Comparison of ENCODE assay signal across 8 cellular contexts in the genomic region with DNA sequence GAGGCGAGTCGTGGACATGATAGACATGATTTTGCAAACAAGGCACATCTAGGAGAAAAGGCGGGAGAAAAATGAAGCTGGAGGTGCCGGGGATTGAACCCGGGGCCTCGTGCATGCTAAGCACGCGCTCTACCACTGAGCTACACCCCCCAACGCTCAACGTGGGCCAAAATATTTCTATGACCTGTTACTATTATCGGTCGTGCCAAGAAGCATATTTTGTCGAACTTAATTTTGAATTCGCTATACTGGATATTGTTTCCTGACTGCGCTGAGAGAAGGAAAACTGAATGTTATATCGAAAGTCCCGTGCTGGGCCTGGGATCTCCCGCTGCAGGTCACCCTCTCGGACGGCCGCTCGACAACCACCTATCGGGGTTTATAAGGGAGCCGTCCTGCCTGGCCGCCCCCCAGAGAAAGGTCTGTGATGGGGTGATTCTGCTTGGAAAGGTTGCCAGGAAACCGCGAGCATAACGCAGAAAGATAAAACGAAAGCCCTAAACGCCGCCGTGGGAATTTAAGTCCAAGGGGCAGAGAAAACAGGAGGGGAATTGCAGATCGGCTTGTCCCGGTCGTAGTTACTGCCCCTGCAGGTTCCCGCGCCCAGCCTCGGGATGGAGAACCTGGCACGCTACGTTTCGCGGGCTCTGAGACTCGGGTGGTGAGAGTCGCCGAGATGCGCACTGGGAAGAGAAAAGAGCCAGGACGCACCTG.
DNase-seq lines count a peak whose midpoint lies in the region; ATAC-seq, FAIRE-seq and TF ChIP-seq lines count a peak whose summit lies in the region.

No MANE protein-coding gene starts in this region.

- H3K27ac ChIP-seq in HUES6 (ENCODE audit: low read depth, low read length) (no peak overlapping the region), OCI-LY7 (ENCODE audit: low read depth, low read length, poor library complexity, severe bottlenecking) (peak overlapping the region; percentile 37), muscle layer of colon (ENCODE audit: low read depth, low read length) (peak overlapping the region; percentile 51)

- no peaks in the 10 kb centered on the region for H3K79me2 ChIP-seq in OCI-LY7 (ENCODE audit: insufficient read depth, low read depth, low read length)

- BruUV-seq in OCI-LY7 (replicated peaks; lab: Mats Ljungman, UMichigan) = no TSS peak

- H2AFZ ChIP-seq in OCI-LY7 (ENCODE audit: low read length) = peak overlapping the region; percentile 99

- POLR2A ChIA-PET in OCI-LY7 (lab: Charles Lee) = interaction anchor here (0.6 to 4.3 kb wide), 10 partner anchors 10 to 1073 kb away, joined by 3 to 17 read pairs (median 3); no protein-coding TSS in a partner anchor

- H3K9me3 ChIP-seq in HUES6 (ENCODE audit: control insufficient read depth, insufficient read depth, low read depth, low read length) (no peaks in the 10 kb centered on the region), OCI-LY7 (ENCODE audit: low read length) (peaks cover 12% of the 10 kb centered on the region; the same call in 1 of the 2 replicates), muscle layer of colon (ENCODE audit: low read length) (no peaks in the 10 kb centered on the region)

- H3K9ac ChIP-seq in HUES6 (ENCODE audit: low read length) = peak overlapping the region; percentile 55
- H3K9ac ChIP-seq in muscle layer of colon (ENCODE audit: low read length) = peak overlapping the region; percentile 43

- FAIRE-seq in D721Med (lab: Jason Lieb, UNC) = no peak

- DNase-seq in GM04504 (ENCODE audit: low read depth) = peak; percentile 38
- peak; percentile 79 for DNase-seq in OCI-LY7 (ENCODE audit: low spot score)
- DNase-seq in activated T-cell treated with anti-CD3 and anti-CD28 coated beads, Interleukin-2, amount 50 U/mL, for 1 hour = peak; percentile 79
- peak; percentile 67 for DNase-seq in stimulated activated CD8-positive, alpha-beta memory T cell treated with anti-CD3 and anti-CD28 coated beads, Interleukin-4, amount 100 ng/mL, for 24 hours (ENCODE audit: low read depth)
- no peak for DNase-seq in D721Med (ENCODE audit: insufficient read length, low spot score)

- intact Hi-C loops in OCI-LY7 (cut with micrococcal nuclease; ENCODE audit: unreplicated experiment) = loop anchor here (1.0 to 5.0 kb wide), 3 partner anchors 33 to 118 kb away; no protein-coding TSS in a partner anchor

- H4K20me1 ChIP-seq in OCI-LY7 (ENCODE audit: insufficient read depth, low read length) = no peaks in the 10 kb centered on the region

- H3K36me3 ChIP-seq in HUES6 (ENCODE audit: control insufficient read depth, insufficient read depth, low read length) = no peaks in the 10 kb centered on the region
- peaks cover 6% of the 10 kb centered on the region; the same call in 1 of the 2 replicates for H3K36me3 ChIP-seq in OCI-LY7 (ENCODE audit: insufficient read depth, low read length)
- no peaks in the 10 kb centered on the region for H3K36me3 ChIP-seq in muscle layer of colon (ENCODE audit: insufficient read depth, low read length)

- CTCF ChIA-PET in OCI-LY7 (lab: Charles Lee; ENCODE audit: unreplicated experiment) = no interaction called here

- H3K27me3 ChIP-seq in HUES6 (ENCODE audit: control insufficient read depth, insufficient read depth, low read length) = no peaks in the 10 kb centered on the region
- H3K27me3 ChIP-seq in muscle layer of colon (ENCODE audit: control insufficient read depth in 1 of 2, insufficient read depth in 2 of 2, low read length in 2 of 2) = no peaks in the 10 kb centered on the region

- peak; percentile 76 for ATAC-seq in esophagus mucosa

- TF ChIP-seq CTCF in OCI-LY7 (conservative IDR thresholded peaks at IDR 0.05; ENCODE audit: low read length) (no peak), D721Med (IDR thresholded peaks at IDR 0.05; ENCODE audit: insufficient read depth, missing control alignments) (no peak)

- H3K4me2 ChIP-seq in OCI-LY7 (ENCODE audit: low read length) = peak overlapping the region; percentile 84

- no peaks in the 10 kb centered on the region for H3K9me2 ChIP-seq in OCI-LY7 (ENCODE audit: insufficient read depth, low read length)

- peak overlapping the region; percentile 86 for H3K4me3 ChIP-seq in HUES6 (ENCODE audit: low read depth, low read length)
- peak overlapping the region; percentile 80 for H3K4me3 ChIP-seq in OCI-LY7 (ENCODE audit: low read depth, low read length, poor library complexity, severe bottlenecking)
- peak overlapping the region; percentile 90 to 97 for H3K4me3 ChIP-seq in muscle layer of colon (ENCODE audit: low read depth in 1 of 2, low read length in 2 of 2)

- H3K4me1 ChIP-seq in HUES6 (ENCODE audit: control insufficient read depth, insufficient read depth, low read length) = no peaks in the 10 kb centered on the region
- H3K4me1 ChIP-seq in OCI-LY7 (ENCODE audit: insufficient read depth, low read length, poor library complexity, severe bottlenecking) = peaks cover 37% of the 10 kb centered on the region
- peaks cover 16% of the 10 kb centered on the region for H3K4me1 ChIP-seq in muscle layer of colon (ENCODE audit: insufficient read depth, low read length)
